1 cellular context compared by ENCODE assay signal in the genomic region with DNA sequence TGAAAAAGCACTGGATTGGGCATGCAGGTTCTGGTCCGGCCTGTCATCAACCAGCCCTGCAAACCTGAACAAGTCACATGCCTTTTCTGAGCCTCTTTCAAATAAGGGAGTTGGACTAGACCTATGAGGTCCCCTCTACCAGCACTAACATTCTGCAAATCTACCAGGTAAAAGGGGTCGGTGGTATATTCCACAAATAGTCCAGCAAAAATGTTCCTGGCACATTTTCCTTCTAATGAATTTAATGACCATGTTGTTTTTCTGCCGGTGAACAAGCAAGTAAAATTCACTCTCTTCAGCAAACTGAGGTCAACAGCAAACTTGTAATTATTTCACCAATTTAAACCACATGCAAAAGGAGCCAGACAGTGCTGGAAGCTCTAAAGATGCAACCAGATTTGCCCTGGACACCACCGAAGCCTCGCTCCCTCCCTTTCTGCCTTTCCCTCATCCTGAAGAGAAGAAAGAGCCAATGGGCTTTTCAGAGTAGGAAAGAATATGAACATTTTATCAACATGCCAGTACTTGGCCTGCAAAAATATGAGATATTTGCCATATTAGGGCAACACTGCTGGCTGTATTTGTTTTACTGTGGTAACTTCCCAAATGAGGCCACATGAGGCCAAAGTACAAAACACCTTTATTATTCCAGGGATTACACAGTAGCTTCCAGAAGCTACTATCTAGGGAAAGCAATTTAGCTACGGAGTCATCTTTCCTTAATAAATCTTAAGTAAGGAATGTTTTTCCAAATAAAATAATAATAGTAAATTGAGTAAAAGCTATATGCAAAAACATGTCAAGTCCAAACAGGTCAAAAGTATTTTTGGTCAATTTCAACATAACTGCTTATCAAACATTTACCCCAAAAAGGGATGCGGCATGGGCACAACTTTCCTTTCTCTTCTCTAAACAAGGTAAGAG.
TF ChIP-seq lines count a peak whose summit lies in the region.

No MANE protein-coding gene starts in this region.

TF ChIP-seq in H1, 55 proteins besides CTCF, POLR2A, EP300 and RAD21:
- TF ChIP-seq POLR2AphosphoS5 (IDR thresholded peaks at IDR 0.05; ENCODE audit: low read depth, low read length) (no peak), SAP30 (IDR thresholded peaks at IDR 0.05; ENCODE audit: insufficient read depth, insufficient replicate concordance, low read length) (no peak), PHF8 (conservative IDR thresholded peaks at IDR 0.05; ENCODE audit: low read depth, low read length) (no peak), CREB1 (IDR thresholded peaks at IDR 0.05) (no peak), TAF7 (optimal IDR thresholded peaks at IDR 0.05; ENCODE audit: borderline replicate concordance, low read depth, low read length) (no peak), NANOG (IDR thresholded peaks at IDR 0.05; ENCODE audit: insufficient read depth, low read depth, low read length, poor library complexity, severe bottlenecking) (no peak), SP1 (IDR thresholded peaks at IDR 0.05; ENCODE audit: low read depth, low read length) (no peak), CBX8 (IDR thresholded peaks at IDR 0.05; ENCODE audit: borderline replicate concordance, low read depth, low read length) (no peak), FOSL1 (IDR thresholded peaks at IDR 0.05; ENCODE audit: insufficient read depth, low read depth, low read length) (no peak), KDM4A (IDR thresholded peaks at IDR 0.05; ENCODE audit: low read depth, low read length, severe bottlenecking) (no peak), TAF1 (IDR thresholded peaks at IDR 0.05; ENCODE audit: low read depth, low read length) (no peak), MAFK (IDR thresholded peaks at IDR 0.05; ENCODE audit: low read depth, low read length) (no peak), BACH1 (IDR thresholded peaks at IDR 0.05; ENCODE audit: low read length) (no peak), SIX5 (IDR thresholded peaks at IDR 0.05; ENCODE audit: low read depth, low read length) (no peak), TBP (IDR thresholded peaks at IDR 0.05; ENCODE audit: low read depth, low read length) (no peak), EZH2 (IDR thresholded peaks at IDR 0.05; ENCODE audit: low read depth, low read length, severe bottlenecking) (no peak), ASH2L (IDR thresholded peaks at IDR 0.05; ENCODE audit: low read length) (no peak)
- TF ChIP-seq, protein P1, sequence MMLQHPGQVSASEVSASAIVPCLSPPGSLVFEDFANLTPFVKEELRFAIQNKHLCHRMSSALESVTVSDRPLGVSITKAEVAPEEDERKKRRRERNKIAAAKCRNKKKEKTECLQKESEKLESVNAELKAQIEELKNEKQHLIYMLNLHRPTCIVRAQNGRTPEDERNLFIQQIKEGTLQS (IDR thresholded peaks at IDR 0.05; ENCODE audit: insufficient read depth, low read depth, low read length): no peak
